ENCODE assay signal across 1 cellular context in the genomic region with DNA sequence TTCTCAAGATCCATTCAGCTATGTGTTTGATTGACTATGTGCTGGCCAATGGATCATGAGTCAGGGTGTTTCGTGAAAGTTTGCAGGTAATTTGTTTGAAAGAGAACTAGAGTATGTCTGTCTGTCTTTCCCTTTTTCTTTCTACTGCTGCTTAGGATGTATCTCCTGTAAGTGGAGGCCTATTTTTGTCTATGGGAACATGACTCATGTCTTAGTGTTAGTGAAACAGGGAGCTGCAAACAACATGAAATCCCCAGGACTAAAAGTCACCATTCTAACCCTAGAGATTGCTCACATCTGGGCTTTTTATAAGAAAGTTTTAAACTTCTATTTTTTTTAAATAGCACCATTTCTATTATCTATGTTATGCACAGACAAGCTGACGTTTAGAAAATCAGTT.
TF ChIP-seq lines count a peak whose summit lies in the region.

No MANE protein-coding gene starts in this region.

TF ChIP-seq in GM23338, 12 proteins besides CTCF, POLR2A, EP300 and RAD21 (continued from another document):
- TF ChIP-seq, protein P1, sequence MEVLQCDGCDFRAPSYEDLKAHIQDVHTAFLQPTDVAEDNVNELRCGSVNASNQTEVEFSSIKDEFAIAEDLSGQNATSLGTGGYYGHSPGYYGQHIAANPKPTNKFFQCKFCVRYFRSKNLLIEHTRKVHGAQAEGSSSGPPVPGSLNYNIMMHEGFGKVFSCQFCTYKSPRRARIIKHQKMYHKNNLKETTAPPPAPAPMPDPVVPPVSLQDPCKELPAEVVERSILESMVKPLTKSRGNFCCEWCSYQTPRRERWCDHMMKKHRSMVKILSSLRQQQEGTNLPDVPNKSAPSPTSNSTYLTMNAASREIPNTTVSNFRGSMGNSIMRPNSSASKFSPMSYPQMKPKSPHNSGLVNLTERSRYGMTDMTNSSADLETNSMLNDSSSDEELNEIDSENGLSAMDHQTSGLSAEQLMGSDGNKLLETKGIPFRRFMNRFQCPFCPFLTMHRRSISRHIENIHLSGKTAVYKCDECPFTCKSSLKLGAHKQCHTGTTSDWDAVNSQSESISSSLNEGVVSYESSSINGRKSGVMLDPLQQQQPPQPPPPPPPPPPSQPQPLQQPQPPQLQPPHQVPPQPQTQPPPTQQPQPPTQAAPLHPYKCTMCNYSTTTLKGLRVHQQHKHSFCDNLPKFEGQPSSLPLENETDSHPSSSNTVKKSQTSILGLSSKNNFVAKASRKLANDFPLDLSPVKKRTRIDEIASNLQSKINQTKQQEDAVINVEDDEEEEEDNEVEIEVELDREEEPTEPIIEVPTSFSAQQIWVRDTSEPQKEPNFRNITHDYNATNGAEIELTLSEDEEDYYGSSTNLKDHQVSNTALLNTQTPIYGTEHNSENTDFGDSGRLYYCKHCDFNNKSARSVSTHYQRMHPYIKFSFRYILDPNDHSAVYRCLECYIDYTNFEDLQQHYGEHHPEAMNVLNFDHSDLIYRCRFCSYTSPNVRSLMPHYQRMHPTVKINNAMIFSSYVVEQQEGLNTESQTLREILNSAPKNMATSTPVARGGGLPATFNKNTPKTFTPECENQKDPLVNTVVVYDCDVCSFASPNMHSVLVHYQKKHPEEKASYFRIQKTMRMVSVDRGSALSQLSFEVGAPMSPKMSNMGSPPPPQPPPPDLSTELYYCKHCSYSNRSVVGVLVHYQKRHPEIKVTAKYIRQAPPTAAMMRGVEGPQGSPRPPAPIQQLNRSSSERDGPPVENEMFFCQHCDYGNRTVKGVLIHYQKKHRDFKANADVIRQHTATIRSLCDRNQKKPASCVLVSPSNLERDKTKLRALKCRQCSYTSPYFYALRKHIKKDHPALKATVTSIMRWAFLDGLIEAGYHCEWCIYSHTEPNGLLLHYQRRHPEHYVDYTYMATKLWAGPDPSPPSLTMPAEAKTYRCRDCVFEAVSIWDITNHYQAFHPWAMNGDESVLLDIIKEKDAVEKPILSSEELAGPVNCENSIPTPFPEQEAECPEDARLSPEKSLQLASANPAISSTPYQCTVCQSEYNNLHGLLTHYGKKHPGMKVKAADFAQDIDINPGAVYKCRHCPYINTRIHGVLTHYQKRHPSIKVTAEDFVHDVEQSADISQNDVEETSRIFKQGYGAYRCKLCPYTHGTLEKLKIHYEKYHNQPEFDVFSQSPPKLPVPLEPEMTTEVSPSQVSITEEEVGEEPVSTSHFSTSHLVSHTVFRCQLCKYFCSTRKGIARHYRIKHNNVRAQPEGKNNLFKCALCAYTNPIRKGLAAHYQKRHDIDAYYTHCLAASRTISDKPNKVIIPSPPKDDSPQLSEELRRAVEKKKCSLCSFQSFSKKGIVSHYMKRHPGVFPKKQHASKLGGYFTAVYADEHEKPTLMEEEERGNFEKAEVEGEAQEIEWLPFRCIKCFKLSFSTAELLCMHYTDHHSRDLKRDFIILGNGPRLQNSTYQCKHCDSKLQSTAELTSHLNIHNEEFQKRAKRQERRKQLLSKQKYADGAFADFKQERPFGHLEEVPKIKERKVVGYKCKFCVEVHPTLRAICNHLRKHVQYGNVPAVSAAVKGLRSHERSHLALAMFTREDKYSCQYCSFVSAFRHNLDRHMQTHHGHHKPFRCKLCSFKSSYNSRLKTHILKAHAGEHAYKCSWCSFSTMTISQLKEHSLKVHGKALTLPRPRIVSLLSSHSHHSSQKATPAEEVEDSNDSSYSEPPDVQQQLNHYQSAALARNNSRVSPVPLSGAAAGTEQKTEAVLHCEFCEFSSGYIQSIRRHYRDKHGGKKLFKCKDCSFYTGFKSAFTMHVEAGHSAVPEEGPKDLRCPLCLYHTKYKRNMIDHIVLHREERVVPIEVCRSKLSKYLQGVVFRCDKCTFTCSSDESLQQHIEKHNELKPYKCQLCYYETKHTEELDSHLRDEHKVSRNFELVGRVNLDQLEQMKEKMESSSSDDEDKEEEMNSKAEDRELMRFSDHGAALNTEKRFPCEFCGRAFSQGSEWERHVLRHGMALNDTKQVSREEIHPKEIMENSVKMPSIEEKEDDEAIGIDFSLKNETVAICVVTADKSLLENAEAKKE (CRISPR knock-in tag; IDR thresholded peaks at IDR 0.05): no peak
- TF ChIP-seq CREB1 (CRISPR knock-in tag; IDR thresholded peaks at IDR 0.05; ENCODE audit: low read depth): no peak
- no peak for TF ChIP-seq JUNB (IDR thresholded peaks at IDR 0.05; ENCODE audit: unreplicated experiment)
- TF ChIP-seq EZH2 (IDR thresholded peaks at IDR 0.05; ENCODE audit: low read depth, unreplicated experiment): no peak
- no peak for TF ChIP-seq ZNF114 (CRISPR knock-in tag; IDR thresholded peaks at IDR 0.05)
- TF ChIP-seq POLR2AphosphoS5 (IDR thresholded peaks at IDR 0.05; ENCODE audit: low read depth): no peak
- TF ChIP-seq STAT1 (IDR thresholded peaks at IDR 0.05; ENCODE audit: unreplicated experiment): no peak
- no peak for TF ChIP-seq EZH2phosphoT487 (IDR thresholded peaks at IDR 0.05; ENCODE audit: unreplicated experiment)
- TF ChIP-seq, protein P2, sequence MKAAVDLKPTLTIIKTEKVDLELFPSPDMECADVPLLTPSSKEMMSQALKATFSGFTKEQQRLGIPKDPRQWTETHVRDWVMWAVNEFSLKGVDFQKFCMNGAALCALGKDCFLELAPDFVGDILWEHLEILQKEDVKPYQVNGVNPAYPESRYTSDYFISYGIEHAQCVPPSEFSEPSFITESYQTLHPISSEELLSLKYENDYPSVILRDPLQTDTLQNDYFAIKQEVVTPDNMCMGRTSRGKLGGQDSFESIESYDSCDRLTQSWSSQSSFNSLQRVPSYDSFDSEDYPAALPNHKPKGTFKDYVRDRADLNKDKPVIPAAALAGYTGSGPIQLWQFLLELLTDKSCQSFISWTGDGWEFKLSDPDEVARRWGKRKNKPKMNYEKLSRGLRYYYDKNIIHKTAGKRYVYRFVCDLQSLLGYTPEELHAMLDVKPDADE (IDR thresholded peaks at IDR 0.05): no peak
- TF ChIP-seq, protein P3, sequence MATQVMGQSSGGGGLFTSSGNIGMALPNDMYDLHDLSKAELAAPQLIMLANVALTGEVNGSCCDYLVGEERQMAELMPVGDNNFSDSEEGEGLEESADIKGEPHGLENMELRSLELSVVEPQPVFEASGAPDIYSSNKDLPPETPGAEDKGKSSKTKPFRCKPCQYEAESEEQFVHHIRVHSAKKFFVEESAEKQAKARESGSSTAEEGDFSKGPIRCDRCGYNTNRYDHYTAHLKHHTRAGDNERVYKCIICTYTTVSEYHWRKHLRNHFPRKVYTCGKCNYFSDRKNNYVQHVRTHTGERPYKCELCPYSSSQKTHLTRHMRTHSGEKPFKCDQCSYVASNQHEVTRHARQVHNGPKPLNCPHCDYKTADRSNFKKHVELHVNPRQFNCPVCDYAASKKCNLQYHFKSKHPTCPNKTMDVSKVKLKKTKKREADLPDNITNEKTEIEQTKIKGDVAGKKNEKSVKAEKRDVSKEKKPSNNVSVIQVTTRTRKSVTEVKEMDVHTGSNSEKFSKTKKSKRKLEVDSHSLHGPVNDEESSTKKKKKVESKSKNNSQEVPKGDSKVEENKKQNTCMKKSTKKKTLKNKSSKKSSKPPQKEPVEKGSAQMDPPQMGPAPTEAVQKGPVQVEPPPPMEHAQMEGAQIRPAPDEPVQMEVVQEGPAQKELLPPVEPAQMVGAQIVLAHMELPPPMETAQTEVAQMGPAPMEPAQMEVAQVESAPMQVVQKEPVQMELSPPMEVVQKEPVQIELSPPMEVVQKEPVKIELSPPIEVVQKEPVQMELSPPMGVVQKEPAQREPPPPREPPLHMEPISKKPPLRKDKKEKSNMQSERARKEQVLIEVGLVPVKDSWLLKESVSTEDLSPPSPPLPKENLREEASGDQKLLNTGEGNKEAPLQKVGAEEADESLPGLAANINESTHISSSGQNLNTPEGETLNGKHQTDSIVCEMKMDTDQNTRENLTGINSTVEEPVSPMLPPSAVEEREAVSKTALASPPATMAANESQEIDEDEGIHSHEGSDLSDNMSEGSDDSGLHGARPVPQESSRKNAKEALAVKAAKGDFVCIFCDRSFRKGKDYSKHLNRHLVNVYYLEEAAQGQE (IDR thresholded peaks at IDR 0.05; ENCODE audit: unreplicated experiment): no peak
- TF ChIP-seq ZNF331 (CRISPR knock-in tag; IDR thresholded peaks at IDR 0.05; ENCODE audit: low read depth): no peak
